19 cellular contexts compared by ENCODE assay signal in genomic region chr7:121084256-121084655, GRCh38.
A peak's percentile ranks its signal among the peaks of the same experiment; 100 is the strongest.
DNase-seq lines count a peak whose midpoint lies in the region; ATAC-seq and TF ChIP-seq lines count a peak whose summit lies in the region.
"Had no signal": no experiment of that assay in that cellular context is flagged by ENCODE, and none has a peak within 500 bp of the region (broad histone marks: within the 10 kb centered on the region; RNA-seq: fewer than 3 reads in every experiment).

No MANE protein-coding gene starts in this region.

- CTCF ChIA-PET in HCT116 (lab: Charles Lee) (no interaction called here), WTC11 (lab: Charles Lee) (interaction anchor here (1.9 to 4.1 kb wide), 2 partner anchors 24 to 97 kb away, joined by 5 to 50 read pairs; partner anchors contain the start of gene CPED1)

- H4K20me1 ChIP-seq in HCT116 (ENCODE audit: insufficient read depth) (no peaks in the 10 kb centered on the region), fibroblast of lung (ENCODE audit: control insufficient read depth, extremely low read depth, insufficient read depth, low read length) (no peaks in the 10 kb centered on the region)

- H3K9me2 ChIP-seq in HCT116 (ENCODE audit: insufficient read depth): no peaks in the 10 kb centered on the region

- intact Hi-C loops in HCT116 (cut with micrococcal nuclease): no loop called here

- TF ChIP-seq CTCF in HCT116 (IDR thresholded peaks at IDR 0.05 in 2 of 3, conservative IDR thresholded peaks at IDR 0.05 in 1 of 3; ENCODE audit: borderline replicate concordance in 1 of 3, insufficient read depth in 1 of 3, low read depth in 2 of 3, low read length in 2 of 3): no peak
- TF ChIP-seq CTCF in fibroblast of lung (conservative IDR thresholded peaks at IDR 0.05 in 1 of 2, IDR thresholded peaks at IDR 0.05 in 1 of 2; ENCODE audit: low read depth in 1 of 2, low read length in 2 of 2): no peak
- TF ChIP-seq CTCF in WTC11 (IDR thresholded peaks at IDR 0.05): no peak

- H3K27ac ChIP-seq in HCT116 (ENCODE audit: low read depth, low read length): no peak overlapping the region
- peak overlapping the region; percentile 94 for H3K27ac ChIP-seq in fibroblast of lung (ENCODE audit: insufficient read depth, low read length)
- H3K27ac ChIP-seq: SK-N-MC had no signal

- H3K4me2 ChIP-seq in HCT116 (ENCODE audit: low read length): peak overlapping the region; percentile 57
- H3K4me2 ChIP-seq in fibroblast of lung (ENCODE audit: extremely low read depth, insufficient read depth, low read length): peak overlapping the region; percentile 75
- peak overlapping the region; percentile 72 for H3K4me2 ChIP-seq in skeletal muscle satellite cell (ENCODE audit: low read length)

- no peaks in the 10 kb centered on the region for H3K27me3 Mint-ChIP-seq in WTC11 (ENCODE audit: low read depth)
- H3K27me3 Mint-ChIP-seq: B cell had no signal

- DNase-seq in HCT116 (ENCODE audit: low read depth, low spot score): no peak
- peak; percentile 31 for DNase-seq in adipocyte (ENCODE audit: low read depth)
- DNase-seq in fibroblast of lung (ENCODE audit: low read depth in 2 of 2): peak; percentile 35 to 42
- DNase-seq in WTC11 (ENCODE audit: low spot score): no peak
- DNase-seq in NCI-H1930 (lab: John Stamatoyannopoulos, UW): no peak
- DNase-seq in activated CD4-positive, alpha-beta T cell treated with anti-CD3 and anti-CD28 coated beads, Interleukin-2, amount 50 U/mL, for 48 hours: no peak
- DNase-seq: activated effector memory CD4-positive, alpha-beta T cell treated with anti-CD3 and anti-CD28 coated beads, Interleukin-2, amount 50 U/mL, for 16 hours; amygdala; Caco-2; Karpas-422; NCI-H1105 treated with DMSO at 0.1 percent for 48 hours; NCI-H526 treated with DMSO at 0.1 percent for 48 hours; stimulated activated CD4-positive, alpha-beta T cell treated with anti-CD3 and anti-CD28 coated beads, Interleukin-4, amount 100 ng/mL, for 24 hours had no signal

- no peak for TF ChIP-seq POLR2A in HCT116 (IDR thresholded peaks at IDR 0.05; ENCODE audit: borderline replicate concordance, extremely low read depth, insufficient read depth, insufficient read length)

- H3K9ac ChIP-seq in HCT116 (ENCODE audit: low read length) (no peak overlapping the region), adipocyte (ENCODE audit: low read length) (peak overlapping the region; percentile 63), fibroblast of lung (ENCODE audit: insufficient read depth, low read length) (no peak overlapping the region), skeletal muscle satellite cell (ENCODE audit: low read depth, low read length) (peak overlapping the region; percentile 81)

- POLR2A ChIA-PET in HCT116 (lab: Charles Lee) (no interaction called here), WTC11 (lab: Charles Lee) (no interaction called here)

- RAD21 ChIA-PET in HCT116 (lab: Charles Lee; ENCODE audit: low non-redundant PET in 1 of 2, low total read pairs in 2 of 2, uncharacterized antibody in 2 of 2, unreplicated experiment in 2 of 2): no interaction called here

- H3K27ac Mint-ChIP-seq in WTC11: no peak overlapping the region
- H3K27ac Mint-ChIP-seq: B cell had no signal

- no peak for TF ChIP-seq RAD21 in HCT116 (IDR thresholded peaks at IDR 0.05; ENCODE audit: low read depth)

- H3K36me3 ChIP-seq in HCT116 (ENCODE audit: control insufficient read depth in 1 of 2, insufficient read depth in 2 of 2, low read length in 2 of 2) (no peaks in the 10 kb centered on the region), adipocyte (ENCODE audit: control insufficient read depth, insufficient read depth, low read length, severe bottlenecking) (no peaks in the 10 kb centered on the region), fibroblast of lung (ENCODE audit: control insufficient read depth, insufficient read depth, low read length) (no peaks in the 10 kb centered on the region), skeletal muscle satellite cell (ENCODE audit: insufficient read depth, low read length) (no peaks in the 10 kb centered on the region)
- H3K36me3 ChIP-seq: HAP-1, ovary had no signal

- H3K27me3 ChIP-seq in HCT116 (ENCODE audit: insufficient read depth, low read length): no peaks in the 10 kb centered on the region
- H3K27me3 ChIP-seq in adipocyte (replicated peaks; ENCODE audit: control insufficient read depth, insufficient read depth, low read length): no peaks in the 10 kb centered on the region
- no peaks in the 10 kb centered on the region for H3K27me3 ChIP-seq in fibroblast of lung (ENCODE audit: control insufficient read depth, insufficient read depth, low read length)
- H3K27me3 ChIP-seq in skeletal muscle satellite cell (ENCODE audit: control insufficient read depth, insufficient read depth, low read length): no peaks in the 10 kb centered on the region
- H3K27me3 ChIP-seq: ovary had no signal

- no peaks in the 10 kb centered on the region for H3K9me3 ChIP-seq in HCT116 (ENCODE audit: control insufficient read depth in 1 of 2, insufficient read depth in 1 of 2, low read depth in 1 of 2, low read length in 2 of 2)
- no peaks in the 10 kb centered on the region for H3K9me3 ChIP-seq in adipocyte (ENCODE audit: control insufficient read depth, low read length)
- no peaks in the 10 kb centered on the region for H3K9me3 ChIP-seq in fibroblast of lung (ENCODE audit: control insufficient read depth, insufficient read depth, low read depth, low read length)
- H3K9me3 ChIP-seq in skeletal muscle satellite cell (replicated peaks; ENCODE audit: low read length): no peaks in the 10 kb centered on the region
- H3K9me3 ChIP-seq: Caco-2, HAP-1, ovary had no signal

- H3K4me1 ChIP-seq in HCT116 (ENCODE audit: control insufficient read depth in 1 of 2, insufficient read depth in 2 of 2, low read length in 2 of 2) (peaks cover 9 to 33% of the 10 kb centered on the region in 2 experiments), adipocyte (ENCODE audit: control insufficient read depth, insufficient read depth, low read length) (peaks cover 74% of the 10 kb centered on the region), fibroblast of lung (ENCODE audit: control insufficient read depth, extremely low read depth, insufficient read depth, low read length) (peaks cover 51% of the 10 kb centered on the region), skeletal muscle satellite cell (ENCODE audit: control insufficient read depth, insufficient read depth, low read length) (peaks cover 69% of the 10 kb centered on the region)
- H3K4me1 ChIP-seq: HAP-1 had no signal

- H3K36me3 Mint-ChIP-seq in WTC11: no peaks in the 10 kb centered on the region

- H3K4me1 Mint-ChIP-seq in WTC11: no peaks in the 10 kb centered on the region

- H3K4me3 ChIP-seq in HCT116 (replicated peaks in 1 of 2; ENCODE audit: low read depth in 1 of 2, low read length in 2 of 2): 0 out of 4 replicates have a peak overlapping the region, but pooled peaks of 1 of the 2 experiments have one; percentile 18
- H3K4me3 ChIP-seq in adipocyte (ENCODE audit: low read length): peak overlapping the region; percentile 34
- no peak overlapping the region for H3K4me3 ChIP-seq in fibroblast of lung (replicated peaks in 1 of 4; ENCODE audit: control extremely low read depth in 1 of 4, insufficient read depth in 1 of 4, low read depth in 3 of 4, low read length in 4 of 4)
- H3K4me3 ChIP-seq in skeletal muscle satellite cell (ENCODE audit: low read length): peak overlapping the region; percentile 38
- H3K4me3 ChIP-seq: HAP-1, ovary, SK-N-MC had no signal

- no peak overlapping the region for H3K4me3 Mint-ChIP-seq in WTC11
- H3K4me3 Mint-ChIP-seq: B cell had no signal

- no peaks in the 10 kb centered on the region for H3K79me2 ChIP-seq in HCT116 (ENCODE audit: insufficient read depth, low read length)
- peaks cover 5% of the 10 kb centered on the region for H3K79me2 ChIP-seq in fibroblast of lung (ENCODE audit: control insufficient read depth, insufficient read depth, low read length)

- no TSS peak for BruUV-seq in HCT116 (replicated peaks; lab: Mats Ljungman, UMichigan)

- ATAC-seq in HCT116: no peak
- no peak for ATAC-seq in HG03520 (IDR thresholded peaks at IDR 0.05; ENCODE audit: unreplicated experiment)
- ATAC-seq in WTC11: no peak

- H2AFZ ChIP-seq in HCT116 (ENCODE audit: low read depth, low read length, poor library complexity, severe bottlenecking) (peak overlapping the region; percentile 93), fibroblast of lung (ENCODE audit: low read length) (no peak overlapping the region)

- H3K9me3 Mint-ChIP-seq in WTC11: no peaks in the 10 kb centered on the region

TF ChIP-seq in HCT116, 20 proteins besides CTCF, POLR2A, EP300 and RAD21 (continues in another document):
- TF ChIP-seq YY1 (IDR thresholded peaks at IDR 0.05; ENCODE audit: extremely low read depth, insufficient replicate concordance, low read depth, low read length) (no peak), ATF3 (IDR thresholded peaks at IDR 0.05) (no peak), POLR2AphosphoS5 (IDR thresholded peaks at IDR 0.05; ENCODE audit: low read depth, low read length) (no peak), CBX3 (IDR thresholded peaks at IDR 0.05; ENCODE audit: low read depth) (no peak), EZH2 (IDR thresholded peaks at IDR 0.05) (no peak), ELF1 (IDR thresholded peaks at IDR 0.05; ENCODE audit: borderline replicate concordance, low read depth) (no peak), EZH2phosphoT487 (IDR thresholded peaks at IDR 0.05; ENCODE audit: borderline replicate concordance) (no peak), ZNF274 (IDR thresholded peaks at IDR 0.05; ENCODE audit: low read depth, low read length) (no peak), CEBPB (IDR thresholded peaks at IDR 0.05; ENCODE audit: low read depth) (no peak)

TF ChIP-seq in WTC11, 78 proteins besides CTCF, POLR2A, EP300 and RAD21 (continues in another document):
- TF ChIP-seq RELA (CRISPR knock-in tag; IDR thresholded peaks at IDR 0.05; ENCODE audit: borderline replicate concordance): no peak
- no peak for TF ChIP-seq AR (CRISPR knock-in tag; IDR thresholded peaks at IDR 0.05)

Comparison
In these comparisons a context has a peak if more than half of its experiments do, and no peak if none do; other contexts are left out.
1. DNase-seq: peak in adipocyte (single experiment) and fibroblast of lung (2 of 2); none in HCT116 (single experiment), WTC11 (single experiment), NCI-H1930 (0 of 2) and activated CD4-positive, alpha-beta T cell treated with anti-CD3 and anti-CD28 coated beads, Interleukin-2, amount 50 U/mL, for 48 hours (0 of 2).
2. H3K4me3 ChIP-seq: peak in adipocyte (single experiment) and skeletal muscle satellite cell (single experiment); none in fibroblast of lung (0 of 4).
3. H3K9ac ChIP-seq: peak in adipocyte (single experiment) and skeletal muscle satellite cell (single experiment); none in HCT116 (single experiment) and fibroblast of lung (single experiment).
4. Peak in every context shown above with its lines, with median percentiles within 50 percentile points of each other: H3K4me2 ChIP-seq.